Comparison of ENCODE assay signal across 1 cellular context in the genomic region with DNA sequence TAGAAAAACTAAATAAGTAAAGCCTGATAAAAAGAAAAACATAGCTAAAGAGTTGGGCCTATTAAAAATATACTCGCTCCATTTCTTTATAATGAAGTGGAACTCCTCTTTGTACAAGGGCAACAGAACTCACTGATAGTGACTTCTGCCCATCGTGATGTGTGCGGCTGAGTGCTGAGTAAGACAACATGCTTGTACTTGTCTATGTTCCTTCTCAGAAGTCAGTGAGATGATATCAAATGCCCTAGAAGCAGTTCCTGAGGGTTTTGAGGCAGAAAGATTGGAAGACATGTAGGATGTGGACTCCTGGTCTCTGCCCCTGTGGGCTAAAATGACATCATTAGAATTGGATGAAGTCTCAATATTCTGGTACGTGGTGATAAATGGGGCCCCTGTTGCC.
TF ChIP-seq lines count a peak whose summit lies in the region.

No MANE protein-coding gene starts in this region.

TF ChIP-seq in HepG2, 621 proteins besides CTCF, POLR2A, EP300 and RAD21 (continued from another document):
- TF ChIP-seq, protein P1, sequence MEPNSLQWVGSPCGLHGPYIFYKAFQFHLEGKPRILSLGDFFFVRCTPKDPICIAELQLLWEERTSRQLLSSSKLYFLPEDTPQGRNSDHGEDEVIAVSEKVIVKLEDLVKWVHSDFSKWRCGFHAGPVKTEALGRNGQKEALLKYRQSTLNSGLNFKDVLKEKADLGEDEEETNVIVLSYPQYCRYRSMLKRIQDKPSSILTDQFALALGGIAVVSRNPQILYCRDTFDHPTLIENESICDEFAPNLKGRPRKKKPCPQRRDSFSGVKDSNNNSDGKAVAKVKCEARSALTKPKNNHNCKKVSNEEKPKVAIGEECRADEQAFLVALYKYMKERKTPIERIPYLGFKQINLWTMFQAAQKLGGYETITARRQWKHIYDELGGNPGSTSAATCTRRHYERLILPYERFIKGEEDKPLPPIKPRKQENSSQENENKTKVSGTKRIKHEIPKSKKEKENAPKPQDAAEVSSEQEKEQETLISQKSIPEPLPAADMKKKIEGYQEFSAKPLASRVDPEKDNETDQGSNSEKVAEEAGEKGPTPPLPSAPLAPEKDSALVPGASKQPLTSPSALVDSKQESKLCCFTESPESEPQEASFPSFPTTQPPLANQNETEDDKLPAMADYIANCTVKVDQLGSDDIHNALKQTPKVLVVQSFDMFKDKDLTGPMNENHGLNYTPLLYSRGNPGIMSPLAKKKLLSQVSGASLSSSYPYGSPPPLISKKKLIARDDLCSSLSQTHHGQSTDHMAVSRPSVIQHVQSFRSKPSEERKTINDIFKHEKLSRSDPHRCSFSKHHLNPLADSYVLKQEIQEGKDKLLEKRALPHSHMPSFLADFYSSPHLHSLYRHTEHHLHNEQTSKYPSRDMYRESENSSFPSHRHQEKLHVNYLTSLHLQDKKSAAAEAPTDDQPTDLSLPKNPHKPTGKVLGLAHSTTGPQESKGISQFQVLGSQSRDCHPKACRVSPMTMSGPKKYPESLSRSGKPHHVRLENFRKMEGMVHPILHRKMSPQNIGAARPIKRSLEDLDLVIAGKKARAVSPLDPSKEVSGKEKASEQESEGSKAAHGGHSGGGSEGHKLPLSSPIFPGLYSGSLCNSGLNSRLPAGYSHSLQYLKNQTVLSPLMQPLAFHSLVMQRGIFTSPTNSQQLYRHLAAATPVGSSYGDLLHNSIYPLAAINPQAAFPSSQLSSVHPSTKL (CRISPR knock-in tag; IDR thresholded peaks at IDR 0.05), result no peak
- TF ChIP-seq ATF7 (IDR thresholded peaks at IDR 0.05) (peak; percentile 28; the same call in 1 of the 2 replicates), ATF7 (CRISPR knock-in tag; IDR thresholded peaks at IDR 0.05) (no peak)
